ENCODE assay signal across 10 cellular contexts in the genomic region with DNA sequence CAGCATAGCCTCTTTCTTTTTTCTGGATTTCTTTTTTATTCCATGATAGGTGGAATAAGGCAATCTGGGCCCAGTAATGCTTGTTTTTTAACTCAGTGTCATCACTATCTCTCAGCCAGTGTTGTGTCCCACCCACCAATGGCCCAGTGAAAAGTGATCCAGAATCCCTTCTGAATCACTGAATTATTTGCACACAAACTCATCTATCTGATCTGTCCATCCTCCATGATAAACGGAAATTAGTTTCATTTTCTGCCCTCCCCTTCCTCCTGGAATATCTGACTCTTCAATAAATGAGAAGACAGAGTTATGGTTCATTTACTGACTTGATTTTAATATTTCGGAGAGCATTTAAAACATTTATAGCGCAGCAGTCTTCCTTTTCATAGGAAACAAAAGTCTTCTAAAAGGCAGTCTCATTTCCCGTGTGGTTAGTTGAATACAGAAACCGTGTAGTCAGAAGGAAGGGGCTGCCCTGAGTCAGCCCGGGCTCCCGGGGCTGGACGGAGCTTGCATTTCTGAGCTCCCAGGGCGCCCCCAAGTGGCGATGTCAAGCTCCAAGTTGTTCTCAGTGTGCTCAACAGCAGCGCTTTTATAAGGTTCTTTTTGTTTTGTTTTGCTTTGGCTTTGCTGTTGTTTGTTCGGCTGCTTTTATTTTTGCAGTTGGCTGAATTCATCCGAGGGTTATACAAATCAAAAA. TPM values are rescaled to one million over a fixed set of nuclear protein-coding genes. Genes with fewer than 3 reads are reported as not detected.
DNase-seq lines count a peak whose midpoint lies in the region; ATAC-seq and TF ChIP-seq lines count a peak whose summit lies in the region.
"Not testable (repeated sequence)": the region's sequence is repeated elsewhere in the genome, so short reads cannot be mapped to it uniquely, and the experiment has no call there.
"Had no signal": no experiment of that assay in that cellular context is flagged by ENCODE, and none has a peak within 500 bp of the region (broad histone marks: within the 10 kb centered on the region; RNA-seq: fewer than 3 reads in every experiment).

No MANE protein-coding gene starts in this region.

- H3K27ac Mint-ChIP-seq in activated CD8-positive, alpha-beta memory T cell treated with anti-CD3 and anti-CD28 coated beads, Interleukin-2, amount 10 ng/mL, durations not matched to agents 7 days and 5 days: not testable (repeated sequence)

- not testable (repeated sequence) for H3K4me1 ChIP-seq in foreskin keratinocyte

- not testable (repeated sequence) for H3K4me1 Mint-ChIP-seq in activated CD8-positive, alpha-beta memory T cell treated with anti-CD3 and anti-CD28 coated beads, Interleukin-2, amount 10 ng/mL, durations not matched to agents 7 days and 5 days

- H3K27me3 ChIP-seq in foreskin keratinocyte: not testable (repeated sequence)

- TF ChIP-seq CTCF in NB4 (IDR thresholded peaks at IDR 0.05; ENCODE audit: low read depth, low read length): peak; percentile 11
- TF ChIP-seq CTCF in foreskin keratinocyte (conservative IDR thresholded peaks at IDR 0.05); omental fat pad (IDR thresholded peaks at IDR 0.05): not testable (repeated sequence)

- DNase-seq in NB4 (ENCODE audit: low read depth); foreskin keratinocyte: not testable (repeated sequence)
- DNase-seq in activated CD8-positive, alpha-beta memory T cell treated with anti-CD3 and anti-CD28 coated beads, Interleukin-2, amount 10 ng/mL, durations not matched to agents 7 days and 5 days: peak; percentile 51
- peak; percentile 33 for DNase-seq in omental fat pad (ENCODE audit: low spot score)

- ATAC-seq in GM18519 (IDR thresholded peaks at IDR 0.05; ENCODE audit: low FRiP score, unreplicated experiment) (peak; percentile 58), GM21390 (IDR thresholded peaks at IDR 0.05; ENCODE audit: unreplicated experiment) (peak; percentile 86), HG02981 (IDR thresholded peaks at IDR 0.05; ENCODE audit: unreplicated experiment) (peak; percentile 88), foreskin keratinocyte (peak; percentile 74), omental fat pad (ENCODE audit: low FRiP score) (peak; percentile 87)
- ATAC-seq in activated CD8-positive, alpha-beta memory T cell treated with anti-CD3 and anti-CD28 coated beads, Interleukin-2, amount 10 ng/mL, durations not matched to agents 7 days and 5 days: peak; percentile 100

- not testable (repeated sequence) for H3K9me3 Mint-ChIP-seq in activated CD8-positive, alpha-beta memory T cell treated with anti-CD3 and anti-CD28 coated beads, Interleukin-2, amount 10 ng/mL, durations not matched to agents 7 days and 5 days (ENCODE audit: low read depth)

- not testable (repeated sequence) for H3K27me3 Mint-ChIP-seq in activated CD8-positive, alpha-beta memory T cell treated with anti-CD3 and anti-CD28 coated beads, Interleukin-2, amount 10 ng/mL, durations not matched to agents 7 days and 5 days

- H3K4me3 Mint-ChIP-seq in activated CD8-positive, alpha-beta memory T cell treated with anti-CD3 and anti-CD28 coated beads, Interleukin-2, amount 10 ng/mL, durations not matched to agents 7 days and 5 days: not testable (repeated sequence)

- H3K36me3 Mint-ChIP-seq in activated CD8-positive, alpha-beta memory T cell treated with anti-CD3 and anti-CD28 coated beads, Interleukin-2, amount 10 ng/mL, durations not matched to agents 7 days and 5 days: not testable (repeated sequence)

- CTCF ChIA-PET in activated CD8-positive, alpha-beta memory T cell treated with anti-CD3 and anti-CD28 coated beads, Interleukin-2, amount 10 ng/mL, durations not matched to agents 7 days and 5 days (lab: Charles Lee): not testable (repeated sequence)

- not testable (repeated sequence) for TF ChIP-seq POLR2A in NB4 (IDR thresholded peaks at IDR 0.05; ENCODE audit: extremely low read depth, insufficient read length)

- not testable (repeated sequence) for H3K4me3 ChIP-seq in NB4 (ENCODE audit: low read depth, low read length)

- not testable (repeated sequence) for H3K27ac ChIP-seq in foreskin keratinocyte

RNA-seq across cellular contexts. Expression of gene DPP6, which starts 12.6 kb away (rescaled TPM):
- total RNA-seq in activated CD8-positive, alpha-beta memory T cell treated with anti-CD3 and anti-CD28 coated beads, Interleukin-2, amount 10 ng/mL, durations not matched to agents 7 days and 5 days: not detected
- total RNA-seq in foreskin keratinocyte: not detected in 2 replicates
- polyA plus RNA-seq in foreskin keratinocyte: not detected in 2 replicates
- total RNA-seq in omental fat pad: 1 to 10 TPM in 2 of 4 donors, under 1 TPM in 2; 0.13 to 1.8 (median 1.3) TPM
- total RNA-seq: activated T-helper 1 cell treated with anti-CD3 and anti-CD28 coated beads, Interleukin-12 subunit alpha, Interleukin-12 subunit beta, Interleukin-2, Interleukin-4 antibody, amounts not matched to agents 30 ng/mL and 10 ng/mL and 1 ng/mL, durations not matched to agents 14 hours and 24 hours and 36 hours had no signal
- polyA plus RNA-seq: CD14-positive monocyte, immature natural killer cell had no signal
